ENCODE assay signal across 8 cellular contexts in the genomic region with DNA sequence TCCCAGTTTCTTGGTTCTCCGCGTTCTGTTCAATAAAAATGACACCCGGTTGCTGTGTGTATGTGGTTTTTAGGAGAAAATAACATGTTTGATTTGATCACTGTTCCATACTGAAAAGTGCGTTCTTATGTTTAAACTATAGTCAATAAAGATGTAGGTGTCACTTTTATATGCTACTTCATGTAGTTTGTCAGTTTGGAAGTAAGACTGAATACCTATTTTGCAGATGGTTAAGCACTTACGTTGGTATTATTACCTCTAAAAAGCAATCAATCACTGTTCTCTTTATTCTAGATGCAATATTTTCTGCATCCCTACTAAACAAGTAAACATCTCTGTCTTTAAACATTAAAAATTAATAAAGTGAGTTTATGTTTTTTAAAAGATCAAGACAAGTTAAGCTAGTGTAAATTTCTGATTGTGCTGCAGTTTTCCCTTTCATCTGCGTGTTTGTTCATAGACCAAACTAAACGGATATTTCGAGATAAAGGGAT. TPM values are rescaled to one million over a fixed set of nuclear protein-coding genes. Genes with fewer than 3 reads are reported as not detected.
A peak's percentile ranks its signal among the peaks of the same experiment; 100 is the strongest.
DNase-seq lines count a peak whose midpoint lies in the region; ATAC-seq and TF ChIP-seq lines count a peak whose summit lies in the region.

No MANE protein-coding gene starts in this region.

- intact Hi-C loops in CD4-positive, alpha-beta memory T cell (cut with micrococcal nuclease): loop anchor here (1.0 to 10.0 kb wide), 9 partner anchors 76 to 1429 kb away; partner anchors contain the start of genes BTAF1, CEP55, EXOC6 and FGFBP3
- intact Hi-C loops in dorsolateral prefrontal cortex (cut with DNase I): loop anchor here (5.0 to 10.0 kb wide), 5 partner anchors 76 to 669 kb away; partner anchors contain the start of genes EXOC6 (in 2 of the 2) and BTAF1 (in 1 of the 2)

- DNase-seq in CD4-positive, alpha-beta memory T cell: no peak
- DNase-seq in LNCaP clone FGC (ENCODE audit: low read depth) (no peak), dorsolateral prefrontal cortex (no peak), nephron progenitor cell (no peak), HK-2 (ENCODE audit: unreplicated experiment) (no peak)

- peak overlapping the region; percentile 85 for H3K27ac ChIP-seq in CD4-positive, alpha-beta memory T cell (ENCODE audit: low read depth, low read length)
- H3K27ac ChIP-seq in dorsolateral prefrontal cortex: peak overlapping the region in 10 of 59 donors; percentile 94 to 98 (median 95)

- POLR2A ChIA-PET in CD4-positive, alpha-beta memory T cell (lab: Charles Lee; ENCODE audit: partially characterized antibody): interaction anchor here (1.3 to 5.1 kb wide), 2 partner anchors 9 to 19 kb away, joined by 7 to 151 read pairs; partner anchors contain the start of gene IDE

- H3K4me1 Mint-ChIP-seq in CD4-positive, alpha-beta memory T cell: peaks cover 29 to 69% (median 36%) of the 10 kb centered on the region in 4 donors
- peaks cover 55% of the 10 kb centered on the region for H3K4me1 Mint-ChIP-seq in nephron progenitor cell

- H3K4me3 Mint-ChIP-seq in CD4-positive, alpha-beta memory T cell: peak overlapping the region; percentile 93 to 99 (median 98)
- peak overlapping the region; percentile 97 for H3K4me3 Mint-ChIP-seq in nephron progenitor cell

- TF ChIP-seq CTCF in LNCaP clone FGC (IDR thresholded peaks at IDR 0.05; ENCODE audit: control insufficient read depth, extremely low read depth, insufficient read depth) (no peak), dorsolateral prefrontal cortex (IDR thresholded peaks at IDR 0.05 in 54 of 56, conservative IDR thresholded peaks at IDR 0.05 in 2 of 56; ENCODE audit: low read depth in 1 of 56, partially characterized antibody in 56 of 56) (no peak), nephron progenitor cell (IDR thresholded peaks at IDR 0.05) (no peak)

- peaks cover 0 to 2% (median 0%) of the 10 kb centered on the region in 8 donors for H3K9me3 Mint-ChIP-seq in CD4-positive, alpha-beta memory T cell
- H3K9me3 Mint-ChIP-seq in nephron progenitor cell: peaks cover 27% of the 10 kb centered on the region

- ATAC-seq in GM19395 (IDR thresholded peaks at IDR 0.05; ENCODE audit: unreplicated experiment): no peak
- no peak for ATAC-seq in GM18861 (IDR thresholded peaks at IDR 0.05; ENCODE audit: unreplicated experiment)
- ATAC-seq in GM18517 (IDR thresholded peaks at IDR 0.05; ENCODE audit: unreplicated experiment): no peak

- H3K36me3 ChIP-seq in CD4-positive, alpha-beta memory T cell (ENCODE audit: insufficient read depth, low read length): no peaks in the 10 kb centered on the region

- no peaks in the 10 kb centered on the region for H3K27me3 ChIP-seq in CD4-positive, alpha-beta memory T cell (ENCODE audit: insufficient read depth, low read length)
- no peaks in the 10 kb centered on the region for H3K27me3 ChIP-seq in dorsolateral prefrontal cortex

- H3K27ac Mint-ChIP-seq in CD4-positive, alpha-beta memory T cell: peak overlapping the region; percentile 62 to 100 (median 99)
- peak overlapping the region; percentile 98 for H3K27ac Mint-ChIP-seq in nephron progenitor cell

- no peaks in the 10 kb centered on the region for H3K27me3 Mint-ChIP-seq in CD4-positive, alpha-beta memory T cell
- H3K27me3 Mint-ChIP-seq in nephron progenitor cell (ENCODE audit: low read depth, poor library complexity): no peaks in the 10 kb centered on the region

- H3K36me3 Mint-ChIP-seq in CD4-positive, alpha-beta memory T cell: peaks cover 0 to 8% of the 10 kb centered on the region in 2 donors
- H3K36me3 Mint-ChIP-seq in nephron progenitor cell (ENCODE audit: low read depth): peaks cover 29% of the 10 kb centered on the region

- H3K4me3 ChIP-seq in CD4-positive, alpha-beta memory T cell (ENCODE audit: low read length in 2 of 2): peak overlapping the region; percentile 44 to 76
- peak overlapping the region; percentile 98 for H3K4me3 ChIP-seq in LNCaP clone FGC (ENCODE audit: low read depth, low read length)
- peak overlapping the region; percentile 50 to 100 (median 81) for H3K4me3 ChIP-seq in dorsolateral prefrontal cortex

- CTCF ChIA-PET in CD4-positive, alpha-beta memory T cell (lab: Charles Lee; ENCODE audit: partially characterized antibody): interaction anchor here (1.0 to 1.5 kb wide), 2 partner anchors 9 to 19 kb away, joined by 5 to 6 read pairs; partner anchors contain the start of gene IDE

- H3K4me1 ChIP-seq in CD4-positive, alpha-beta memory T cell (ENCODE audit: insufficient read depth, low read length): peaks cover 55% of the 10 kb centered on the region

- no peaks in the 10 kb centered on the region for H3K9me3 ChIP-seq in CD4-positive, alpha-beta memory T cell (ENCODE audit: control insufficient read depth in 1 of 2, low read length in 2 of 2)

RNA-seq across cellular contexts. Expression of gene KIF11, which starts 0.7 kb away (rescaled TPM):
- total RNA-seq in CD4-positive, alpha-beta memory T cell: 1 to 10 TPM; 2.0 to 2.1 TPM
- under 1 TPM; 0.87 to 0.92 TPM for polyA plus RNA-seq in CD4-positive, alpha-beta memory T cell
- total RNA-seq in dorsolateral prefrontal cortex: 1 to 10 TPM in 109 of 120 experiments, under 1 TPM in 11; 0.77 to 2.4 (median 1.5) TPM

RNA-seq across cellular contexts. Expression of gene IDE, which starts 19.7 kb away (rescaled TPM):
- total RNA-seq in CD4-positive, alpha-beta memory T cell: 10 to 100 TPM; 38.4 to 40.2 TPM
- polyA plus RNA-seq in CD4-positive, alpha-beta memory T cell: 10 to 100 TPM; 19.5 to 20.0 TPM
- total RNA-seq in dorsolateral prefrontal cortex: 10 to 100 TPM; 21.5 to 50.9 (median 31.2) TPM
